Comparison of ENCODE assay signal across 9 cellular contexts in the genomic region with DNA sequence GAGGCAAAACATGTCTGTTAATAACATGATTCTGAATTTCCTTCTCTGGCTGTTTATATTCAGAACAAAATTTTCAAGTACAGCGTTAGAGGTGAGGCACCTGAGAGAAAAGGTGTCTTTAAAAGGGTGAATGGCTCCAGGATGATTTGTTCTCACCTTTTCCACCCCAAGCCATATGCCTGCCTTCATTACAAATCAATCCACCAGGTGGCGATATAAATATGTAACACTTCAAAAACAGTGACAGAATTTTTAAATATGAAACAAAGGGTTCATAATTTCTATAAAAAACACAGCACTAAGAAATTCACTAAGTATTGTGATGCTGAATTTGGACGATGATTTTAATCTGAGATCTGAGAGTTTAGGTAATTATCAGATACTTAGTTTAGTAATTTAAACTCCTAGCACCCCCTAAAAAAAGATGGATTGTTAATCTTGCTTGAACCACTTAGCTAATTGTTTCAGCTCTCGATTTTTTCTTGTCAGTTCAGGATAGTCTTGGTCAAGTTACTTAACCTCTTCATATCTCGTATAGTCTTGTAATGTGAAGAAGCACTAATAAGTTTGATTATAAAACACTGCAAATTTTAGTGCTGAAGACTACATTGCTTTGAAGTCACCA.
DNase-seq lines count a peak whose midpoint lies in the region; ATAC-seq and TF ChIP-seq lines count a peak whose summit lies in the region.
"Had no signal": no experiment of that assay in that cellular context is flagged by ENCODE, and none has a peak within 500 bp of the region (broad histone marks: within the 10 kb centered on the region; RNA-seq: fewer than 3 reads in every experiment).

No MANE protein-coding gene starts in this region.

- H3F3A ChIP-seq in neural progenitor cell (ENCODE audit: low read depth), result no peaks in the 10 kb centered on the region

- H3K36me3 ChIP-seq in right atrium auricular region (no peaks in the 10 kb centered on the region), neural progenitor cell (no peaks in the 10 kb centered on the region)

- no peaks in the 10 kb centered on the region for H3K9me3 ChIP-seq in right atrium auricular region
- H3K9me3 ChIP-seq in neural progenitor cell (ENCODE audit: low read depth), result no peaks in the 10 kb centered on the region

- H3K27ac Mint-ChIP-seq in neural progenitor cell, result no peak overlapping the region
- H3K27ac Mint-ChIP-seq: dendritic cell treated with granulocyte-macrophage colony-stimulating factor and Interleukin-4, amounts not matched to agents 40 ng/mL and 50 ng/mL, for 4 days had no signal

- H3K27ac ChIP-seq in right atrium auricular region (no peak overlapping the region), neural progenitor cell (no peak overlapping the region)

- H3K79me2 ChIP-seq in neural progenitor cell (ENCODE audit: low read depth), result no peaks in the 10 kb centered on the region

- H2AFZ ChIP-seq in neural progenitor cell (replicated peaks), result no peak overlapping the region

- H3K4me1 ChIP-seq in right atrium auricular region (no peaks in the 10 kb centered on the region), neural progenitor cell (peaks cover 14% of the 10 kb centered on the region)

- no peaks in the 10 kb centered on the region for H3K9me3 Mint-ChIP-seq in neural progenitor cell
- H3K9me3 Mint-ChIP-seq: dendritic cell treated with granulocyte-macrophage colony-stimulating factor and Interleukin-4, amounts not matched to agents 40 ng/mL and 50 ng/mL, for 4 days had no signal

- TF ChIP-seq CTCF in right atrium auricular region (IDR thresholded peaks at IDR 0.05), result peak; percentile 53 to 67
- peak; percentile 83 for TF ChIP-seq CTCF in neural progenitor cell (IDR thresholded peaks at IDR 0.05)

- H3K4me1 Mint-ChIP-seq in neural progenitor cell, result peaks cover 20% of the 10 kb centered on the region

- H4K20me1 ChIP-seq in neural progenitor cell (ENCODE audit: low read depth), result no peaks in the 10 kb centered on the region

- H3K9ac ChIP-seq in neural progenitor cell, result no peak overlapping the region

- ATAC-seq in HG02885 (IDR thresholded peaks at IDR 0.05; ENCODE audit: poor library complexity, unreplicated experiment) (peak; percentile 67), left colon (no peak)

- no peaks in the 10 kb centered on the region for H3K27me3 ChIP-seq in right atrium auricular region
- no peaks in the 10 kb centered on the region for H3K27me3 ChIP-seq in neural progenitor cell

- H3K36me3 Mint-ChIP-seq in neural progenitor cell, result no peaks in the 10 kb centered on the region

- peak overlapping the region; percentile 57 for H3K4me2 ChIP-seq in neural progenitor cell

- H3K4me3 Mint-ChIP-seq in neural progenitor cell, result no peak overlapping the region
- H3K4me3 Mint-ChIP-seq: dendritic cell treated with granulocyte-macrophage colony-stimulating factor and Interleukin-4, amounts not matched to agents 40 ng/mL and 50 ng/mL, for 4 days had no signal

- H3K27me3 Mint-ChIP-seq in neural progenitor cell (ENCODE audit: insufficient read depth, low read depth), result no peaks in the 10 kb centered on the region
- H3K27me3 Mint-ChIP-seq: dendritic cell treated with granulocyte-macrophage colony-stimulating factor and Interleukin-4, amounts not matched to agents 40 ng/mL and 50 ng/mL, for 4 days had no signal

- DNase-seq in right atrium auricular region (ENCODE audit: low spot score), result no peak
- DNase-seq in cardiac septum (ENCODE audit: low spot score), result no peak
- peak; percentile 66 for DNase-seq in NCI-H2227 (lab: John Stamatoyannopoulos, UW; ENCODE audit: unreplicated experiment)
- peak; percentile 58 for DNase-seq in dedifferentiated amniotic fluid mesenchymal stem cell (ENCODE audit: extremely low spot score)
- DNase-seq in neural progenitor cell (ENCODE audit: low spot score), result peak; percentile 57
- no peak for DNase-seq in left colon
- DNase-seq in stimulated activated CD4-positive, alpha-beta T cell treated with anti-CD3 and anti-CD28 coated beads, Interleukin-2, amount 100 ng/mL, for 24 hours, result no peak

- intact Hi-C loops in cardiac septum (cut with DNase I) (no loop called here), left colon (cut with DNase I, micrococcal nuclease) (no loop called here)

- H3K4me3 ChIP-seq in right atrium auricular region, result no peak overlapping the region
- H3K4me3 ChIP-seq in neural progenitor cell, result no peak overlapping the region

Comparison
In these comparisons a context has a peak if more than half of its experiments do, and no peak if none do; other contexts are left out.
1. DNase-seq: peak in NCI-H2227 (single experiment), dedifferentiated amniotic fluid mesenchymal stem cell (single experiment) and neural progenitor cell (single experiment); none in right atrium auricular region (single experiment), cardiac septum (single experiment), left colon (0 of 2) and stimulated activated CD4-positive, alpha-beta T cell treated with anti-CD3 and anti-CD28 coated beads, Interleukin-2, amount 100 ng/mL, for 24 hours (0 of 2).